In genomic region chrX:150544222-150544787, GRCh38 we compare ENCODE assay signal across 13 cellular contexts. TPM values are rescaled to one million over a fixed set of nuclear protein-coding genes. Genes with fewer than 3 reads are reported as not detected.
A peak's percentile ranks its signal among the peaks of the same experiment; 100 is the strongest.
DNase-seq lines count a peak whose midpoint lies in the region; ATAC-seq and TF ChIP-seq lines count a peak whose summit lies in the region.
"Had no signal": no experiment of that assay in that cellular context is flagged by ENCODE, and none has a peak within 500 bp of the region (broad histone marks: within the 10 kb centered on the region; RNA-seq: fewer than 3 reads in every experiment).

No MANE protein-coding gene starts in this region.

- peak; percentile 41 for DNase-seq in activated CD8-positive, alpha-beta memory T cell treated with anti-CD3 and anti-CD28 coated beads, Interleukin-2, amount 10 ng/mL, durations not matched to agents 7 days and 5 days
- DNase-seq in activated CD8-positive, alpha-beta memory T cell treated with anti-CD3 and anti-CD28 coated beads, Interleukin-2, amount 50 U/mL, for 48 hours = no peak
- DNase-seq in HuH-7.5 (ENCODE audit: low spot score) (peak; percentile 27), WTC11 (ENCODE audit: low spot score) (peak; percentile 35), myocyte (ENCODE audit: low read depth) (peak; percentile 72), ecto neural progenitor cell (ENCODE audit: low spot score) (no peak), coronary artery (ENCODE audit: low spot score) (no peak)
- no peak for DNase-seq in effector CD4-positive, alpha-beta T cell
- DNase-seq: activated CD4-positive, CD25-positive, alpha-beta regulatory T cell treated with anti-CD3 and anti-CD28 coated beads, Interleukin-2, amount 50 U/mL, for 72 hours; natural killer cell; NCI-H1092; stimulated activated CD4-positive, alpha-beta T cell treated with anti-CD3 and anti-CD28 coated beads, Interleukin-12 subunit alpha, Interleukin-12 subunit beta, amount 100 ng/mL, for 4 hours had no signal

- no peak overlapping the region for H3K4me3 Mint-ChIP-seq in activated CD8-positive, alpha-beta memory T cell treated with anti-CD3 and anti-CD28 coated beads, Interleukin-2, amount 10 ng/mL, durations not matched to agents 7 days and 5 days
- H3K4me3 Mint-ChIP-seq in WTC11 = no peak overlapping the region
- H3K4me3 Mint-ChIP-seq: natural killer cell; stimulated activated memory B cell treated with anti-CD40 and anti-IgM and Interleukin-4, amounts not matched to agents 10 μg/mL and 1 μg/mL and 100 μg/mL, for 72 hours had no signal

- no peak overlapping the region for H3K4me3 ChIP-seq in coronary artery

- H3K36me3 Mint-ChIP-seq in activated CD8-positive, alpha-beta memory T cell treated with anti-CD3 and anti-CD28 coated beads, Interleukin-2, amount 10 ng/mL, durations not matched to agents 7 days and 5 days = no peaks in the 10 kb centered on the region
- H3K36me3 Mint-ChIP-seq in WTC11 = no peaks in the 10 kb centered on the region
- H3K36me3 Mint-ChIP-seq: natural killer cell; stimulated activated memory B cell treated with anti-CD40 and anti-IgM and Interleukin-4, amounts not matched to agents 10 μg/mL and 1 μg/mL and 100 μg/mL, for 72 hours had no signal

- no peaks in the 10 kb centered on the region for H3K9me3 Mint-ChIP-seq in activated CD8-positive, alpha-beta memory T cell treated with anti-CD3 and anti-CD28 coated beads, Interleukin-2, amount 10 ng/mL, durations not matched to agents 7 days and 5 days (ENCODE audit: low read depth)
- H3K9me3 Mint-ChIP-seq in WTC11 = no peaks in the 10 kb centered on the region
- H3K9me3 Mint-ChIP-seq: natural killer cell; stimulated activated memory B cell treated with anti-CD40 and anti-IgM and Interleukin-4, amounts not matched to agents 10 μg/mL and 1 μg/mL and 100 μg/mL, for 72 hours had no signal

- TF ChIP-seq CTCF in WTC11 (IDR thresholded peaks at IDR 0.05) (no peak), coronary artery (IDR thresholded peaks at IDR 0.05) (no peak)

- no peak overlapping the region for H3K27ac Mint-ChIP-seq in activated CD8-positive, alpha-beta memory T cell treated with anti-CD3 and anti-CD28 coated beads, Interleukin-2, amount 10 ng/mL, durations not matched to agents 7 days and 5 days
- H3K27ac Mint-ChIP-seq in WTC11 = no peak overlapping the region; the same call in 1 of the 2 replicates
- H3K27ac Mint-ChIP-seq: natural killer cell had no signal

- H3K27me3 Mint-ChIP-seq in activated CD8-positive, alpha-beta memory T cell treated with anti-CD3 and anti-CD28 coated beads, Interleukin-2, amount 10 ng/mL, durations not matched to agents 7 days and 5 days = no peaks in the 10 kb centered on the region
- peaks cover 32% of the 10 kb centered on the region for H3K27me3 Mint-ChIP-seq in WTC11 (ENCODE audit: low read depth)
- H3K27me3 Mint-ChIP-seq: stimulated activated memory B cell treated with anti-CD40 and anti-IgM and Interleukin-4, amounts not matched to agents 10 μg/mL and 1 μg/mL and 100 μg/mL, for 72 hours had no signal

- peaks cover 35% of the 10 kb centered on the region for H3K4me1 Mint-ChIP-seq in activated CD8-positive, alpha-beta memory T cell treated with anti-CD3 and anti-CD28 coated beads, Interleukin-2, amount 10 ng/mL, durations not matched to agents 7 days and 5 days
- peaks cover 17% of the 10 kb centered on the region for H3K4me1 Mint-ChIP-seq in WTC11

- CTCF ChIA-PET in activated CD8-positive, alpha-beta memory T cell treated with anti-CD3 and anti-CD28 coated beads, Interleukin-2, amount 10 ng/mL, durations not matched to agents 7 days and 5 days (lab: Charles Lee) = interaction anchor here (1.4 to 1.6 kb wide), 3 partner anchors 43 to 181 kb away, joined by 3 to 5 read pairs (median 4); partner anchors contain the start of gene MAMLD1
- CTCF ChIA-PET in WTC11 (lab: Charles Lee) = interaction anchor here (0.7 to 2.3 kb wide), 14 partner anchors 14 to 175 kb away, joined by 3 to 9 read pairs (median 6); partner anchors contain the start of gene MTM1

- POLR2A ChIA-PET in WTC11 (lab: Charles Lee) = interaction anchor here (0.6 kb wide), 1 partner anchor 178 kb away, joined by 3 read pairs; no protein-coding TSS in a partner anchor

- peak overlapping the region in 1 of 2 donors; percentile 9 for H3K27ac ChIP-seq in coronary artery

- ATAC-seq in activated CD8-positive, alpha-beta memory T cell treated with anti-CD3 and anti-CD28 coated beads, Interleukin-2, amount 10 ng/mL, durations not matched to agents 7 days and 5 days = no peak
- peak; percentile 80 for ATAC-seq in WTC11

TF ChIP-seq in WTC11, 78 proteins besides CTCF, POLR2A, EP300 and RAD21:
- TF ChIP-seq CREB1 (CRISPR knock-in tag; IDR thresholded peaks at IDR 0.05) = no peak
- no peak for TF ChIP-seq RORB (CRISPR knock-in tag; IDR thresholded peaks at IDR 0.05)
- TF ChIP-seq, protein P1, sequence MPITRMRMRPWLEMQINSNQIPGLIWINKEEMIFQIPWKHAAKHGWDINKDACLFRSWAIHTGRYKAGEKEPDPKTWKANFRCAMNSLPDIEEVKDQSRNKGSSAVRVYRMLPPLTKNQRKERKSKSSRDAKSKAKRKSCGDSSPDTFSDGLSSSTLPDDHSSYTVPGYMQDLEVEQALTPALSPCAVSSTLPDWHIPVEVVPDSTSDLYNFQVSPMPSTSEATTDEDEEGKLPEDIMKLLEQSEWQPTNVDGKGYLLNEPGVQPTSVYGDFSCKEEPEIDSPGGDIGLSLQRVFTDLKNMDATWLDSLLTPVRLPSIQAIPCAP (CRISPR knock-in tag; IDR thresholded peaks at IDR 0.05) = no peak
- TF ChIP-seq SP1 (CRISPR knock-in tag; conservative IDR thresholded peaks at IDR 0.05) = no peak
- no peak for TF ChIP-seq FOXJ3 (CRISPR knock-in tag; IDR thresholded peaks at IDR 0.05; ENCODE audit: borderline replicate concordance)
- TF ChIP-seq EMX1 (CRISPR knock-in tag; IDR thresholded peaks at IDR 0.05) = no peak
- no peak for TF ChIP-seq KAT7 (CRISPR knock-in tag; IDR thresholded peaks at IDR 0.05; ENCODE audit: borderline replicate concordance)
- no peak for TF ChIP-seq ZBTB21 (CRISPR knock-in tag; IDR thresholded peaks at IDR 0.05; ENCODE audit: borderline replicate concordance)
- no peak for TF ChIP-seq ELF4 (CRISPR knock-in tag; IDR thresholded peaks at IDR 0.05; ENCODE audit: low read depth)

RNA-seq across cellular contexts. Expression of gene MTM1, which starts 24.1 kb away (rescaled TPM):
- total RNA-seq in activated CD8-positive, alpha-beta memory T cell treated with anti-CD3 and anti-CD28 coated beads, Interleukin-2, amount 10 ng/mL, durations not matched to agents 7 days and 5 days = 10 to 100 TPM; 38.6 to 40.3 TPM
- total RNA-seq in WTC11 (2021) (7.6 to 10.4 TPM (median 8.6 TPM) in 3 replicates), myocyte (8.8 and 8.9 TPM in 2 replicates)
- 4.5 TPM for polyA plus RNA-seq in myocyte (2012)

Comparison
In these comparisons a context has a peak if more than half of its experiments do, and no peak if none do; other contexts are left out.
1. DNase-seq: peak in activated CD8-positive, alpha-beta memory T cell treated with anti-CD3 and anti-CD28 coated beads, Interleukin-2, amount 10 ng/mL, durations not matched to agents 7 days and 5 days (single experiment), HuH-7.5 (single experiment), WTC11 (single experiment) and myocyte (single experiment); none in activated CD8-positive, alpha-beta memory T cell treated with anti-CD3 and anti-CD28 coated beads, Interleukin-2, amount 50 U/mL, for 48 hours (single experiment), effector CD4-positive, alpha-beta T cell (single experiment), ecto neural progenitor cell (single experiment) and coronary artery (single experiment).